ENCODE assay signal across 16 cellular contexts in the genomic region with DNA sequence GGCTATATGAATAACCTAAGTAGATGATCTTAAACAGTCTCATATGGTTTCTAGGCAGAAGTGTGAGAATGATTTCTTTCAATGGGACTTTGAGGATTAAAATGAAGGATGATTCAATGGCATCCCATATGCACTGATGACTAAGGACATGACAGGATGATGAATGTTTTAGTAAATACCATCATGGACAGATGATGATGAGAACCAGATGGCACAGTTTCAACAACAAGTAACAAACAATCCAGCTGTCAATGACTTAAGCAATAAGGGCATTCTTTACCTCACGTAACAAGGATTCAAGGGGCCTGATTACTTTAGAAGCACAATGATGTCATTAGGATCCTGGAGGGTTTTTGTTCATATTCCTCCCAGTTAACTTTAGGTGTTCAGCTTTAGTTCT.
DNase-seq lines count a peak whose midpoint lies in the region; ATAC-seq and TF ChIP-seq lines count a peak whose summit lies in the region.
"Had no signal": no experiment of that assay in that cellular context is flagged by ENCODE, and none has a peak within 500 bp of the region (broad histone marks: within the 10 kb centered on the region; RNA-seq: fewer than 3 reads in every experiment).

No MANE protein-coding gene starts in this region.

- in situ Hi-C loops in brain microvascular endothelial cell (cut with HindIII; ENCODE audit: low pct_ligation_motif_present, low sequenced_read_pairs), result no loop called here

- H3K18ac ChIP-seq in mesenchymal stem cell (ENCODE audit: low read depth in 1 of 2, low read length in 2 of 2), result no peak overlapping the region

- H2BK5ac ChIP-seq in mesenchymal stem cell (ENCODE audit: low read depth, low read length, poor library complexity, severe bottlenecking), result no peak overlapping the region

- H2AK5ac ChIP-seq in mesenchymal stem cell (ENCODE audit: low read length, severe bottlenecking), result no peak overlapping the region

- 14% methylated on average over 1 of the region's 1 CpG for WGBS in mesenchymal stem cell

- no peaks in the 10 kb centered on the region for H3K79me1 ChIP-seq in mesenchymal stem cell (replicated peaks; ENCODE audit: low read length, poor library complexity, severe bottlenecking)

- H3K9ac ChIP-seq in mesenchymal stem cell (ENCODE audit: low read length), result no peak overlapping the region

- no peak overlapping the region for H3K4ac ChIP-seq in mesenchymal stem cell (ENCODE audit: low read depth in 1 of 2, low read length in 2 of 2)

- TF ChIP-seq CTCF in brain microvascular endothelial cell (IDR thresholded peaks at IDR 0.05; ENCODE audit: low read depth, low read length, missing control alignments), result no peak
- no peak for TF ChIP-seq CTCF in nephron progenitor cell (IDR thresholded peaks at IDR 0.05)

- H3K36me3 ChIP-seq in brain microvascular endothelial cell (replicated peaks), result no peaks in the 10 kb centered on the region
- no peaks in the 10 kb centered on the region for H3K36me3 ChIP-seq in mesenchymal stem cell (ENCODE audit: control insufficient read depth in 1 of 2, insufficient read depth in 2 of 2, low read depth in 1 of 2, low read length in 2 of 2)
- H3K36me3 ChIP-seq: ovary, tibial artery had no signal

- H2BK120ac ChIP-seq in mesenchymal stem cell (ENCODE audit: low read depth, low read length), result no peak overlapping the region

- no peak overlapping the region for H3K4me3 Mint-ChIP-seq in nephron progenitor cell

- H3K23ac ChIP-seq in mesenchymal stem cell (ENCODE audit: low read length in 2 of 2), result no peak overlapping the region

- DNase-seq in GM03348 (ENCODE audit: low spot score) (peak; percentile 10), NCI-H446 treated with DMSO at 0.1 percent for 48 hours (lab: John Stamatoyannopoulos, UW) (peak; percentile 37), brain microvascular endothelial cell (peak; percentile 53), mesenchymal stem cell (peak; percentile 64), left ventricle myocardium superior (no peak), nephron progenitor cell (no peak)
- DNase-seq in stimulated activated CD4-positive, alpha-beta T cell treated with anti-CD3 and anti-CD28 coated beads, Interleukin-2, amount 100 ng/mL, for 48 hours, result no peak
- DNase-seq: activated effector memory CD4-positive, alpha-beta T cell treated with anti-CD3 and anti-CD28 coated beads, Interleukin-2, amount 50 U/mL, for 16 hours; COR-L47; midbrain; NCI-H2171 treated with DMSO at 0.1 percent for 48 hours; ovary; T1000; tibial artery had no signal

- H3K27ac Mint-ChIP-seq in nephron progenitor cell, result no peak overlapping the region

- H3K4me1 ChIP-seq in mesenchymal stem cell (ENCODE audit: control insufficient read depth, insufficient read depth, low read depth, low read length), result no peaks in the 10 kb centered on the region
- H3K4me1 ChIP-seq: tibial artery had no signal

- H2AFZ ChIP-seq in mesenchymal stem cell (ENCODE audit: low read depth, low read length), result no peak overlapping the region

- H3K27ac ChIP-seq in brain microvascular endothelial cell (no peak overlapping the region), mesenchymal stem cell (ENCODE audit: low read length, poor library complexity, severe bottlenecking) (no peak overlapping the region)
- H3K27ac ChIP-seq: HL-60, ovary, tibial artery had no signal

- no peak overlapping the region for H2BK12ac ChIP-seq in mesenchymal stem cell (ENCODE audit: low read length in 2 of 2)

- ATAC-seq in left ventricle myocardium superior (no peak), GM21447 (IDR thresholded peaks at IDR 0.05; ENCODE audit: unreplicated experiment) (no peak)

- no peaks in the 10 kb centered on the region for H3K9me3 ChIP-seq in mesenchymal stem cell (ENCODE audit: control insufficient read depth, low read length)
- H3K9me3 ChIP-seq: ovary, tibial artery had no signal

- H4K91ac ChIP-seq in mesenchymal stem cell (ENCODE audit: low read length), result no peak overlapping the region

- H3K4me1 Mint-ChIP-seq in nephron progenitor cell, result no peaks in the 10 kb centered on the region

- no peak overlapping the region for H3K4me2 ChIP-seq in mesenchymal stem cell (ENCODE audit: low read length, poor library complexity, severe bottlenecking)

- H3K14ac ChIP-seq in mesenchymal stem cell (ENCODE audit: low read length in 2 of 2), result no peak overlapping the region

- H2BK15ac ChIP-seq in mesenchymal stem cell (ENCODE audit: low read depth, poor library complexity, severe bottlenecking), result no peak overlapping the region

- peaks cover 9% of the 10 kb centered on the region for H3K9me3 Mint-ChIP-seq in nephron progenitor cell

- H3K4me3 ChIP-seq in brain microvascular endothelial cell (ENCODE audit: low read depth, low read length) (no peak overlapping the region), mesenchymal stem cell (ENCODE audit: insufficient read depth in 1 of 2, low read depth in 1 of 2, low read length in 2 of 2) (no peak overlapping the region)
- H3K4me3 ChIP-seq: ovary, tibial artery had no signal

- H3K36me3 Mint-ChIP-seq in nephron progenitor cell (ENCODE audit: low read depth), result no peaks in the 10 kb centered on the region

- intact Hi-C loops in left ventricle myocardium superior (cut with micrococcal nuclease), result no loop called here

- no peaks in the 10 kb centered on the region for H3K27me3 Mint-ChIP-seq in nephron progenitor cell (ENCODE audit: low read depth, poor library complexity)

- H3K27me3 ChIP-seq in brain microvascular endothelial cell (replicated peaks), result no peaks in the 10 kb centered on the region
- H3K27me3 ChIP-seq in mesenchymal stem cell (ENCODE audit: control insufficient read depth in 1 of 2, insufficient read depth in 1 of 2, low read length in 2 of 2), result no peaks in the 10 kb centered on the region
- H3K27me3 ChIP-seq: ovary, tibial artery had no signal

- no peak overlapping the region for H4K8ac ChIP-seq in mesenchymal stem cell (ENCODE audit: low read length)

Comparison
In these comparisons a context has a peak if more than half of its experiments do, and no peak if none do; other contexts are left out.
1. DNase-seq: peak in GM03348 (single experiment), NCI-H446 treated with DMSO at 0.1 percent for 48 hours (single experiment), brain microvascular endothelial cell (single experiment) and mesenchymal stem cell (single experiment); none in left ventricle myocardium superior (single experiment), nephron progenitor cell (single experiment) and stimulated activated CD4-positive, alpha-beta T cell treated with anti-CD3 and anti-CD28 coated beads, Interleukin-2, amount 100 ng/mL, for 48 hours (0 of 2).